ENCODE assay signal across 2 cellular contexts in genomic region chr16:7182510-7183109, GRCh38.
TF ChIP-seq lines count a peak whose summit lies in the region.

No MANE protein-coding gene starts in this region.

TF ChIP-seq in SK-N-SH, 30 proteins besides CTCF, POLR2A, EP300 and RAD21 (continued from another document):
- TF ChIP-seq PBX3 (IDR thresholded peaks at IDR 0.05) (no peak), ZBTB33 (IDR thresholded peaks at IDR 0.05; ENCODE audit: borderline replicate concordance, low read depth) (no peak), REST (IDR thresholded peaks at IDR 0.05; ENCODE audit: low read depth, low read length) (peak; percentile 60; the same call in 1 of the 2 replicates), USF1 (IDR thresholded peaks at IDR 0.05; ENCODE audit: borderline replicate concordance, low read depth) (no peak)

TF ChIP-seq in SK-N-SH treated with all-trans-retinoic acid at 6 μM for 48 hours, 23 proteins besides CTCF, POLR2A, EP300 and RAD21 (continued from another document):
- no peak for TF ChIP-seq POU6F1 (CRISPR knock-in tag; IDR thresholded peaks at IDR 0.05; ENCODE audit: borderline replicate concordance, low read depth)
- TF ChIP-seq TSHZ2 (CRISPR knock-in tag; IDR thresholded peaks at IDR 0.05) = no peak
- TF ChIP-seq ZFP3 (CRISPR knock-in tag; IDR thresholded peaks at IDR 0.05) = no peak
- TF ChIP-seq TCF4 (CRISPR knock-in tag; IDR thresholded peaks at IDR 0.05; ENCODE audit: borderline replicate concordance) = no peak
- no peak for TF ChIP-seq PATZ1 (CRISPR knock-in tag; IDR thresholded peaks at IDR 0.05; ENCODE audit: borderline replicate concordance)
- TF ChIP-seq ARNTL (CRISPR knock-in tag; IDR thresholded peaks at IDR 0.05; ENCODE audit: borderline replicate concordance, low read depth) = no peak
